28 cellular contexts compared by ENCODE assay signal in genomic region chr3:69113536-69113935, GRCh38. TPM values are rescaled to one million over a fixed set of nuclear protein-coding genes. Genes with fewer than 3 reads are reported as not detected.
A peak's percentile ranks its signal among the peaks of the same experiment; 100 is the strongest.
DNase-seq lines count a peak whose midpoint lies in the region; ATAC-seq, FAIRE-seq and TF ChIP-seq lines count a peak whose summit lies in the region.
"Had no signal": no experiment of that assay in that cellular context is flagged by ENCODE, and none has a peak within 500 bp of the region (broad histone marks: within the 10 kb centered on the region; RNA-seq: fewer than 3 reads in every experiment).

No MANE protein-coding gene starts in this region.

- POLR2A ChIA-PET in CD8-positive, alpha-beta memory T cell (lab: Charles Lee) = interaction anchor here (0.7 kb wide), 1 partner anchor 21 kb away, joined by 4 read pairs; no protein-coding TSS in a partner anchor
- POLR2A ChIA-PET in HepG2 (lab: Yijun Ruan, JAX) = no interaction called here

- in situ Hi-C loops in HepG2 (cut with HindIII; ENCODE audit: extremely low pct_ligation_motif_present, low pct_unique_long_range_greater_than_20kb) = loop anchor here (25.0 kb wide), 1 partner anchor 549 kb away; no protein-coding TSS in a partner anchor

- CTCF ChIA-PET in CD8-positive, alpha-beta memory T cell (lab: Charles Lee) = interaction anchor here (0.9 to 2.0 kb wide), 3 partner anchors 8 to 48 kb away, joined by 3 to 5 read pairs (median 4); no protein-coding TSS in a partner anchor
- CTCF ChIA-PET in HepG2 (lab: Yijun Ruan, JAX; ENCODE audit: low intra/inter-chr PET ratio, low total read pairs) = no interaction called here

- H2BK5ac ChIP-seq in mesenchymal stem cell (ENCODE audit: low read depth, low read length, poor library complexity, severe bottlenecking) = no peak overlapping the region

- FAIRE-seq in HepG2 (lab: Jason Lieb, UNC) = no peak
- FAIRE-seq: keratinocyte, TTC549 had no signal

- H3K27me3 Mint-ChIP-seq in CD8-positive, alpha-beta memory T cell = no peaks in the 10 kb centered on the region
- H3K27me3 Mint-ChIP-seq: CD4-positive, alpha-beta T cell; naive thymus-derived CD8-positive, alpha-beta T cell; T-cell had no signal

- H3K27ac Mint-ChIP-seq in CD8-positive, alpha-beta memory T cell = peak overlapping the region in 1 of 8 donors; percentile 18
- H3K27ac Mint-ChIP-seq: CD4-positive, alpha-beta T cell; stimulated activated effector memory CD8-positive, alpha-beta T cell treated with anti-CD3 and anti-CD28 coated beads, Interleukin-12 subunit alpha, Interleukin-12 subunit beta, amount 100 ng/mL, for 72 hours; T-cell had no signal

- H3K9me3 Mint-ChIP-seq in CD8-positive, alpha-beta memory T cell = no peaks in the 10 kb centered on the region
- H3K9me3 Mint-ChIP-seq: CD4-positive, alpha-beta T cell; naive thymus-derived CD8-positive, alpha-beta T cell; stimulated activated effector memory CD8-positive, alpha-beta T cell treated with anti-CD3 and anti-CD28 coated beads, Interleukin-12 subunit alpha, Interleukin-12 subunit beta, amount 100 ng/mL, for 72 hours; T-cell had no signal

- no peaks in the 10 kb centered on the region for H3K27me3 ChIP-seq in BE2C
- no peaks in the 10 kb centered on the region for H3K27me3 ChIP-seq in mesenchymal stem cell (ENCODE audit: control insufficient read depth in 1 of 2, insufficient read depth in 1 of 2, low read length in 2 of 2)
- H3K27me3 ChIP-seq in CD8-positive, alpha-beta memory T cell (ENCODE audit: insufficient read depth, low read length, poor library complexity, severe bottlenecking) = no peaks in the 10 kb centered on the region
- peaks cover 0 to 5% of the 10 kb centered on the region in 2 experiments; a peak in 1 of 5 replicates for H3K27me3 ChIP-seq in HepG2 (ENCODE audit: control insufficient read depth in 1 of 2, insufficient read depth in 2 of 2, low read length in 2 of 2)
- H3K27me3 ChIP-seq: gastroesophageal sphincter, testis had no signal

- no peak overlapping the region for H3K4me3 Mint-ChIP-seq in CD8-positive, alpha-beta memory T cell
- H3K4me3 Mint-ChIP-seq: CD4-positive, alpha-beta T cell; naive thymus-derived CD8-positive, alpha-beta T cell; stimulated activated effector memory CD8-positive, alpha-beta T cell treated with anti-CD3 and anti-CD28 coated beads, Interleukin-12 subunit alpha, Interleukin-12 subunit beta, amount 100 ng/mL, for 72 hours; T-cell had no signal

- no peaks in the 10 kb centered on the region for H3K79me1 ChIP-seq in mesenchymal stem cell (replicated peaks; ENCODE audit: low read length, poor library complexity, severe bottlenecking)

- no peak overlapping the region for H4K91ac ChIP-seq in mesenchymal stem cell (ENCODE audit: low read length)

- H3K27ac ChIP-seq in mesenchymal stem cell (ENCODE audit: low read length, poor library complexity, severe bottlenecking) (no peak overlapping the region), HepG2 (ENCODE audit: extremely low read length, insufficient read depth, low read length) (no peak overlapping the region)
- H3K27ac ChIP-seq in CD8-positive, alpha-beta memory T cell (ENCODE audit: low read depth, low read length) = no peak overlapping the region
- H3K27ac ChIP-seq: gastroesophageal sphincter, parathyroid adenoma, testis had no signal

- TF ChIP-seq POLR2A in HepG2 (IDR thresholded peaks at IDR 0.05; ENCODE audit: insufficient read depth in 1 of 2, low read depth in 2 of 2, low read length in 2 of 2) = no peak

- no peak overlapping the region for H3K23ac ChIP-seq in mesenchymal stem cell (ENCODE audit: low read length in 2 of 2)

- no peak overlapping the region for H4K8ac ChIP-seq in mesenchymal stem cell (ENCODE audit: low read length)

- H3K9ac ChIP-seq in mesenchymal stem cell (ENCODE audit: low read length) (peak overlapping the region; percentile 13), HepG2 (ENCODE audit: insufficient read depth, low read depth, low read length) (no peak overlapping the region)
- H3K9ac ChIP-seq: parathyroid adenoma had no signal

- H3K4me1 Mint-ChIP-seq in CD8-positive, alpha-beta memory T cell = peaks cover 2 to 18% (median 5%) of the 10 kb centered on the region in 3 donors
- H3K4me1 Mint-ChIP-seq: stimulated activated effector memory CD8-positive, alpha-beta T cell treated with anti-CD3 and anti-CD28 coated beads, Interleukin-12 subunit alpha, Interleukin-12 subunit beta, amount 100 ng/mL, for 72 hours had no signal

- no TSS peak for BruUV-seq in HepG2 (replicated peaks; lab: Mats Ljungman, UMichigan)

- TF ChIP-seq EP300 in HepG2 (IDR thresholded peaks at IDR 0.05; ENCODE audit: low read depth in 2 of 2, low read length in 2 of 2) = no peak
- TF ChIP-seq EP300 in HepG2 (CRISPR knock-in tag; IDR thresholded peaks at IDR 0.05; ENCODE audit: borderline replicate concordance) = no peak

- H3K4me3 ChIP-seq in BE2C (ENCODE audit: low read depth, low read length) = no peak overlapping the region
- H3K4me3 ChIP-seq in mesenchymal stem cell (ENCODE audit: insufficient read depth in 1 of 2, low read depth in 1 of 2, low read length in 2 of 2) = no peak overlapping the region
- H3K4me3 ChIP-seq in CD8-positive, alpha-beta memory T cell (ENCODE audit: low read length) = no peak overlapping the region
- no peak overlapping the region for H3K4me3 ChIP-seq in HepG2 (replicated peaks in 1 of 3; ENCODE audit: insufficient read depth in 1 of 3, low read depth in 2 of 3, low read length in 3 of 3)
- H3K4me3 ChIP-seq: gastroesophageal sphincter, testis had no signal

- H3K14ac ChIP-seq in mesenchymal stem cell (ENCODE audit: low read length in 2 of 2) = no peak overlapping the region

- TF ChIP-seq RAD21 in HepG2 (CRISPR knock-in tag; IDR thresholded peaks at IDR 0.05) = no peak

- DNase-seq in BE2C (peak; percentile 10), OCI-M1 (lab: John Stamatoyannopoulos, UW) (peak; percentile 58), fibroblast of peridontal ligament (ENCODE audit: extremely low read depth) (peak; percentile 72), mesenchymal stem cell (no peak), HepG2 (ENCODE audit: low spot score) (no peak), putamen (ENCODE audit: low spot score) (no peak)
- DNase-seq in CD8-positive, alpha-beta memory T cell = no peak
- DNase-seq: activated naive CD4-positive, alpha-beta T cell treated with Interleukin-2 at 50 U/mL for 16 hours; activated T-cell treated with anti-CD3 and anti-CD28 coated beads, Interleukin-2, amount 50 U/mL, for 48 hours; anterior cingulate cortex; CD4-positive, alpha-beta T cell; GDM1; H7; mesendoderm; naive thymus-derived CD8-positive, alpha-beta T cell; NCI-H1930; NCI-H2227 treated with DMSO at 0.1 percent for 48 hours; SHP77 treated with DMSO at 0.1 percent for 48 hours; stimulated activated CD4-positive, alpha-beta T cell treated with anti-CD3 and anti-CD28 coated beads, Interleukin-1b, Interleukin-23, amount 100 ng/mL, for 48 hours; T-cell; testis had no signal

- H2BK12ac ChIP-seq in mesenchymal stem cell (ENCODE audit: low read length in 2 of 2) = no peak overlapping the region

- no peaks in the 10 kb centered on the region for H3K36me3 Mint-ChIP-seq in CD8-positive, alpha-beta memory T cell
- H3K36me3 Mint-ChIP-seq: naive thymus-derived CD8-positive, alpha-beta T cell; stimulated activated effector memory CD8-positive, alpha-beta T cell treated with anti-CD3 and anti-CD28 coated beads, Interleukin-12 subunit alpha, Interleukin-12 subunit beta, amount 100 ng/mL, for 72 hours; T-cell had no signal

- H3K4ac ChIP-seq in mesenchymal stem cell (ENCODE audit: low read depth in 1 of 2, low read length in 2 of 2) = no peak overlapping the region

- H3K4me1 ChIP-seq in BE2C = peaks cover 10% of the 10 kb centered on the region
- no peaks in the 10 kb centered on the region for H3K4me1 ChIP-seq in mesenchymal stem cell (ENCODE audit: control insufficient read depth, insufficient read depth, low read depth, low read length)
- H3K4me1 ChIP-seq in CD8-positive, alpha-beta memory T cell (ENCODE audit: insufficient read depth, low read length) = no peaks in the 10 kb centered on the region
- H3K4me1 ChIP-seq in HepG2 (ENCODE audit: insufficient read depth, low read length) = no peaks in the 10 kb centered on the region
- H3K4me1 ChIP-seq: testis had no signal

- ATAC-seq in GM21717 (IDR thresholded peaks at IDR 0.05; ENCODE audit: unreplicated experiment) (no peak), HepG2 (no peak)
- ATAC-seq: gastroesophageal sphincter; naive thymus-derived CD8-positive, alpha-beta T cell; stimulated activated effector memory CD8-positive, alpha-beta T cell treated with anti-CD3 and anti-CD28 coated beads, Interleukin-12 subunit alpha, Interleukin-12 subunit beta, amount 100 ng/mL, for 72 hours; T-cell had no signal

- H2AFZ ChIP-seq in mesenchymal stem cell (ENCODE audit: low read depth, low read length) = no peak overlapping the region
- no peak overlapping the region for H2AFZ ChIP-seq in HepG2 (ENCODE audit: low read length)
- H2AFZ ChIP-seq: parathyroid adenoma had no signal

- no peaks in the 10 kb centered on the region for H3K9me3 ChIP-seq in BE2C
- no peaks in the 10 kb centered on the region for H3K9me3 ChIP-seq in mesenchymal stem cell (ENCODE audit: control insufficient read depth, low read length)
- no peaks in the 10 kb centered on the region for H3K9me3 ChIP-seq in CD8-positive, alpha-beta memory T cell (ENCODE audit: low read length)
- H3K9me3 ChIP-seq in HepG2 (ENCODE audit: low read length) = no peaks in the 10 kb centered on the region
- H3K9me3 ChIP-seq: gastroesophageal sphincter, testis had no signal

- H3K36me3 ChIP-seq in BE2C = no peaks in the 10 kb centered on the region
- no peaks in the 10 kb centered on the region for H3K36me3 ChIP-seq in mesenchymal stem cell (ENCODE audit: control insufficient read depth in 1 of 2, insufficient read depth in 2 of 2, low read depth in 1 of 2, low read length in 2 of 2)
- no peaks in the 10 kb centered on the region for H3K36me3 ChIP-seq in CD8-positive, alpha-beta memory T cell (ENCODE audit: insufficient read depth, low read length)
- no peaks in the 10 kb centered on the region for H3K36me3 ChIP-seq in HepG2 (replicated peaks in 1 of 2; ENCODE audit: control insufficient read depth in 1 of 2, insufficient read depth in 2 of 2, low read length in 2 of 2)
- H3K36me3 ChIP-seq: gastroesophageal sphincter had no signal

- H3K4me2 ChIP-seq in mesenchymal stem cell (ENCODE audit: low read length, poor library complexity, severe bottlenecking) (no peak overlapping the region), HepG2 (ENCODE audit: low read depth, low read length) (no peak overlapping the region)

- no peak overlapping the region for H2BK120ac ChIP-seq in mesenchymal stem cell (ENCODE audit: low read depth, low read length)

- no peak for TF ChIP-seq CTCF in BE2C (IDR thresholded peaks at IDR 0.05; ENCODE audit: low read depth, low read length)
- TF ChIP-seq CTCF in HepG2 (CRISPR knock-in tag; IDR thresholded peaks at IDR 0.05) = no peak

- no peak overlapping the region for H2BK15ac ChIP-seq in mesenchymal stem cell (ENCODE audit: low read depth, poor library complexity, severe bottlenecking)

- no peak overlapping the region for H2AK5ac ChIP-seq in mesenchymal stem cell (ENCODE audit: low read length, severe bottlenecking)

- no peaks in the 10 kb centered on the region for H4K20me1 ChIP-seq in HepG2 (ENCODE audit: insufficient read depth, low read length)

- H3K18ac ChIP-seq in mesenchymal stem cell (ENCODE audit: low read depth in 1 of 2, low read length in 2 of 2) = no peak overlapping the region

- intact Hi-C loops in HepG2 (cut with micrococcal nuclease; ENCODE audit: unreplicated experiment) = no loop called here

- no peaks in the 10 kb centered on the region for H3K79me2 ChIP-seq in HepG2 (ENCODE audit: insufficient read depth, low read length)
- H3K79me2 ChIP-seq: parathyroid adenoma had no signal

- 97% methylated on average over 2 of the region's 3 CpGs for WGBS in mesenchymal stem cell
- WGBS in HepG2 (ENCODE audit: low lambda C conversion rate) = 43% methylated on average over 3 of the region's 3 CpGs

RNA-seq across cellular contexts. Expression of gene LMOD3, which starts 8.9 kb away (rescaled TPM):
- polyA plus RNA-seq in BE2C (2012; ENCODE audit: insufficient read depth, insufficient read length, low read depth) = 0.32 TPM
- 0.32 TPM for polyA plus RNA-seq in mesenchymal stem cell (2013, experiment 1 of 2)
- 0.41 TPM for polyA plus RNA-seq in mesenchymal stem cell (2013, experiment 2 of 2)
- not detected for total RNA-seq in CD8-positive, alpha-beta memory T cell
- 0.14 TPM for polyA plus RNA-seq in CD8-positive, alpha-beta memory T cell
- total RNA-seq in HepG2 (2016; rRNA removed; fragmentation: Illumina TruSeq; extraction: Trizol) = not detected in 2 replicates
- total RNA-seq in HepG2 (2016; cell fraction: cytosol; rRNA removed; fragmentation: Illumina TruSeq; extraction: Trizol; ENCODE audit: low read depth) = not detected in 2 replicates
- total RNA-seq in HepG2 (2016; cell fraction: insoluble cytoplasmic fraction; rRNA removed; fragmentation: Illumina TruSeq; extraction: Trizol) = not detected in 2 replicates
- total RNA-seq in HepG2 (2016; cell fraction: membrane; rRNA removed; fragmentation: Illumina TruSeq; extraction: Trizol) = not detected in 2 replicates
- total RNA-seq in HepG2 (2016; cell fraction: nucleus; rRNA removed; fragmentation: Illumina TruSeq; extraction: Trizol) = not detected in 2 replicates
- not detected in 2 replicates for polyA plus RNA-seq in HepG2 (2011; rRNA removed)
- polyA plus RNA-seq in HepG2 (2011; cell fraction: cytosol; rRNA removed) = not detected in 2 replicates
- not detected in 2 replicates for polyA plus RNA-seq in HepG2 (2011; cell fraction: nucleus; rRNA removed)
- not detected in 2 replicates for polyA plus RNA-seq in HepG2 (2012)
- not detected in 2 replicates for polyA plus RNA-seq in HepG2 (2016; cell fraction: cytosol; fragmentation: Illumina TruSeq; extraction: Trizol; ENCODE audit: low read depth)
- polyA plus RNA-seq in HepG2 (2016; cell fraction: insoluble cytoplasmic fraction; fragmentation: Illumina TruSeq; extraction: Trizol; ENCODE audit: low read depth) = not detected in 2 replicates
- not detected in 2 replicates for polyA plus RNA-seq in HepG2 (2016; cell fraction: membrane; fragmentation: Illumina TruSeq; extraction: Trizol; ENCODE audit: low read depth)
- not detected in 2 replicates for polyA plus RNA-seq in HepG2 (2016; cell fraction: nucleus; fragmentation: Illumina TruSeq; extraction: Trizol; ENCODE audit: insufficient read depth, low read depth)
- not detected in 2 replicates for polyA minus RNA-seq in HepG2 (2011; rRNA and poly(A)+ RNA removed; ENCODE audit: low replicate concordance)
- polyA minus RNA-seq in HepG2 (2011; cell fraction: cytosol; rRNA and poly(A)+ RNA removed) = not detected in 2 replicates
- polyA minus RNA-seq in HepG2 (2011; cell fraction: nucleus; rRNA and poly(A)+ RNA removed) = not detected in 2 replicates
- total RNA-seq: CD4-positive, alpha-beta T cell; H7; naive thymus-derived CD8-positive, alpha-beta T cell; T-cell; testis had no signal
- polyA plus RNA-seq: AG04450, keratinocyte had no signal

RNA-seq across cellular contexts. Expression of gene ARL6IP5, which starts 28.8 kb away (rescaled TPM):
- polyA plus RNA-seq in BE2C (2012; ENCODE audit: insufficient read depth, insufficient read length, low read depth) = 153 TPM
- polyA plus RNA-seq in mesenchymal stem cell (2013, experiment 1 of 2) = 119 TPM
- 122 TPM for polyA plus RNA-seq in mesenchymal stem cell (2013, experiment 2 of 2)
- total RNA-seq in CD8-positive, alpha-beta memory T cell = 100 to 1,000 TPM; 121 to 124 TPM
- polyA plus RNA-seq in CD8-positive, alpha-beta memory T cell = 425 TPM
- total RNA-seq in HepG2 (2016; rRNA removed; fragmentation: Illumina TruSeq; extraction: Trizol) = 19.6 and 29.6 TPM in 2 replicates
- 3.6 and 4.9 TPM in 2 replicates for total RNA-seq in HepG2 (2016; cell fraction: cytosol; rRNA removed; fragmentation: Illumina TruSeq; extraction: Trizol; ENCODE audit: low read depth)
- 18.9 and 31.3 TPM in 2 replicates for total RNA-seq in HepG2 (2016; cell fraction: insoluble cytoplasmic fraction; rRNA removed; fragmentation: Illumina TruSeq; extraction: Trizol)
- 8.4 and 10.4 TPM in 2 replicates for total RNA-seq in HepG2 (2016; cell fraction: membrane; rRNA removed; fragmentation: Illumina TruSeq; extraction: Trizol)
- total RNA-seq in HepG2 (2016; cell fraction: nucleus; rRNA removed; fragmentation: Illumina TruSeq; extraction: Trizol) = 29.7 and 31.9 TPM in 2 replicates
- 18.2 and 23.7 TPM in 2 replicates for polyA plus RNA-seq in HepG2 (2011; rRNA removed)
- polyA plus RNA-seq in HepG2 (2011; cell fraction: cytosol; rRNA removed) = 19.8 and 24.3 TPM in 2 replicates
- 5.3 and 5.8 TPM in 2 replicates for polyA plus RNA-seq in HepG2 (2011; cell fraction: nucleus; rRNA removed)
- polyA plus RNA-seq in HepG2 (2012) = 20.4 and 23.4 TPM in 2 replicates
- 4.6 and 4.8 TPM in 2 replicates for polyA plus RNA-seq in HepG2 (2016; cell fraction: cytosol; fragmentation: Illumina TruSeq; extraction: Trizol; ENCODE audit: low read depth)
- 24.7 and 26.0 TPM in 2 replicates for polyA plus RNA-seq in HepG2 (2016; cell fraction: insoluble cytoplasmic fraction; fragmentation: Illumina TruSeq; extraction: Trizol; ENCODE audit: low read depth)
- polyA plus RNA-seq in HepG2 (2016; cell fraction: membrane; fragmentation: Illumina TruSeq; extraction: Trizol; ENCODE audit: low read depth) = 8.4 and 8.6 TPM in 2 replicates
- polyA plus RNA-seq in HepG2 (2016; cell fraction: nucleus; fragmentation: Illumina TruSeq; extraction: Trizol; ENCODE audit: insufficient read depth, low read depth) = 49.7 and 53.4 TPM in 2 replicates
- polyA minus RNA-seq in HepG2 (2011; rRNA and poly(A)+ RNA removed; ENCODE audit: low replicate concordance) = 42.0 and 74.8 TPM in 2 replicates
- 12.3 and 16.8 TPM in 2 replicates for polyA minus RNA-seq in HepG2 (2011; cell fraction: cytosol; rRNA and poly(A)+ RNA removed)
- 6.6 and 8.3 TPM in 2 replicates for polyA minus RNA-seq in HepG2 (2011; cell fraction: nucleus; rRNA and poly(A)+ RNA removed)

RNA-seq across cellular contexts. Expression of gene UBA3, which starts 33.4 kb away (rescaled TPM):
- polyA plus RNA-seq in BE2C (2012; ENCODE audit: insufficient read depth, insufficient read length, low read depth) = 58.1 TPM
- 37.9 TPM for polyA plus RNA-seq in mesenchymal stem cell (2013, experiment 1 of 2)
- polyA plus RNA-seq in mesenchymal stem cell (2013, experiment 2 of 2) = 37.7 TPM
- total RNA-seq in CD8-positive, alpha-beta memory T cell = 10 to 100 TPM; 76.6 to 89.5 TPM
- 42.6 TPM for polyA plus RNA-seq in CD8-positive, alpha-beta memory T cell
- total RNA-seq in HepG2 (2016; rRNA removed; fragmentation: Illumina TruSeq; extraction: Trizol) = 49.0 and 62.8 TPM in 2 replicates
- 4.9 and 6.2 TPM in 2 replicates for total RNA-seq in HepG2 (2016; cell fraction: cytosol; rRNA removed; fragmentation: Illumina TruSeq; extraction: Trizol; ENCODE audit: low read depth)
- total RNA-seq in HepG2 (2016; cell fraction: insoluble cytoplasmic fraction; rRNA removed; fragmentation: Illumina TruSeq; extraction: Trizol) = 48.7 and 69.6 TPM in 2 replicates
- 11.4 and 13.5 TPM in 2 replicates for total RNA-seq in HepG2 (2016; cell fraction: membrane; rRNA removed; fragmentation: Illumina TruSeq; extraction: Trizol)
- total RNA-seq in HepG2 (2016; cell fraction: nucleus; rRNA removed; fragmentation: Illumina TruSeq; extraction: Trizol) = 60.4 and 60.5 TPM in 2 replicates
- polyA plus RNA-seq in HepG2 (2011; rRNA removed) = 34.6 and 40.7 TPM in 2 replicates
- 14.1 and 18.7 TPM in 2 replicates for polyA plus RNA-seq in HepG2 (2011; cell fraction: cytosol; rRNA removed)
- polyA plus RNA-seq in HepG2 (2011; cell fraction: nucleus; rRNA removed) = 57.0 and 57.3 TPM in 2 replicates
- polyA plus RNA-seq in HepG2 (2012) = 23.3 and 28.5 TPM in 2 replicates
- 2.9 and 3.8 TPM in 2 replicates for polyA plus RNA-seq in HepG2 (2016; cell fraction: cytosol; fragmentation: Illumina TruSeq; extraction: Trizol; ENCODE audit: low read depth)
- polyA plus RNA-seq in HepG2 (2016; cell fraction: insoluble cytoplasmic fraction; fragmentation: Illumina TruSeq; extraction: Trizol; ENCODE audit: low read depth) = 51.8 and 55.2 TPM in 2 replicates
- 7.6 and 8.1 TPM in 2 replicates for polyA plus RNA-seq in HepG2 (2016; cell fraction: membrane; fragmentation: Illumina TruSeq; extraction: Trizol; ENCODE audit: low read depth)
- 87.4 and 95.0 TPM in 2 replicates for polyA plus RNA-seq in HepG2 (2016; cell fraction: nucleus; fragmentation: Illumina TruSeq; extraction: Trizol; ENCODE audit: insufficient read depth, low read depth)
- 12.6 and 13.2 TPM in 2 replicates for polyA minus RNA-seq in HepG2 (2011; rRNA and poly(A)+ RNA removed; ENCODE audit: low replicate concordance)
- 14.4 and 16.7 TPM in 2 replicates for polyA minus RNA-seq in HepG2 (2011; cell fraction: cytosol; rRNA and poly(A)+ RNA removed)
- polyA minus RNA-seq in HepG2 (2011; cell fraction: nucleus; rRNA and poly(A)+ RNA removed) = 87.9 and 89.9 TPM in 2 replicates

Comparison
In these comparisons a context has a peak if more than half of its experiments do, and no peak if none do; other contexts are left out.
1. DNase-seq: peak in BE2C (single experiment), OCI-M1 (single experiment) and fibroblast of peridontal ligament (single experiment); none in mesenchymal stem cell (single experiment), CD8-positive, alpha-beta memory T cell (0 of 5), HepG2 (single experiment) and putamen (single experiment).